ENCODE assay signal across 1 cellular context in the genomic region with DNA sequence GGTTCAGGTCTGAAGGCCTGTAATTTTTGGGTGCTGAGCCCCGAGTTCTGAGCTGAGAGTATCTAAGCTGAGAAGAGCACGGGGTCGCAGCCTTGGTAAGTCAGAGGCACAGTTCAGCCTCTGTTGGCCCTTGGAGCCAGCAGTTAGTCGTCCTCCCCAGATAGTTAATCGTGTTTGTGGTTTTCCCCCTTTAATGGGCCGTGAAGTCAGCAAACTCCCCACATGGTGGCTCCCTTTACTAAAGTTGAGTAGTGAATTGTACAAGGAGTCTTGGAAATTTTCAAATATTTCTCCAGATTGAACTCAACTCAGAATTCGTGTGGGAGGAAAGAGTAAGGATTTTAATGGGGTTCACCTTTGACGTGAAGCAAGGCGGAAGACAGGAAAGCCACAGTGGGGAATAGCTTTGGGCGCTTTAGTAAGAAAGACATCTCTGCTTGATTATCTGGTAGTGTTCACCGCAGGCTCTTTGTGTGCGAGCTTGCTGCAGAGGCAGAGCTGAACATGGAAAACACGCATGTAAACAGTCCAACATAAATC.
TF ChIP-seq lines count a peak whose summit lies in the region.

No MANE protein-coding gene starts in this region.

TF ChIP-seq in HepG2, 621 proteins besides CTCF, POLR2A, EP300 and RAD21:
- TF ChIP-seq ZNF337 (CRISPR knock-in tag; IDR thresholded peaks at IDR 0.05; ENCODE audit: borderline replicate concordance, low read depth) (no peak), STAG1 (CRISPR knock-in tag; IDR thresholded peaks at IDR 0.05) (peak; percentile 45; the same call in 1 of the 2 replicates)
